20 cellular contexts compared by ENCODE assay signal in the genomic region with DNA sequence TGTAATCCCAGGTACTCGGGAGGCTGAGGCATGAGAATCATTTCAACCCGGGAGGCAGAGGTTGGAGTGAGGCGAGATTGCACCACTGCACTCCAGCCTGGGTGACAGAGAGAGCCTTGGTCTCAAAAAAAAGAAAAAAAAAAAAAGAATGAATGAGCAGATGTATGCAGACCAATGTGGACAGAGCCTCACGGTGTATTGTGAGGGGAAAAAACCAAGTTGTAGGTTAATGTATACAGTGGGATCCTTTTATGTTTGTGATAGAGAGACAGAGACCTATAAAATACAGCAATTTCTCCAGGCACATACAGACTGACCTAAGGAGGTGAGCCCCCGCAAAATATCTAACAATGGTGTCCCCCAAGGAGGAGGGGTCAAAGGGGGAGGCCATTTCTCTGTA. TPM values are rescaled to one million over a fixed set of nuclear protein-coding genes. Genes with fewer than 3 reads are reported as not detected.
DNase-seq lines count a peak whose midpoint lies in the region; ATAC-seq and TF ChIP-seq lines count a peak whose summit lies in the region.
"Had no signal": no experiment of that assay in that cellular context is flagged by ENCODE, and none has a peak within 500 bp of the region (broad histone marks: within the 10 kb centered on the region; RNA-seq: fewer than 3 reads in every experiment).

No MANE protein-coding gene starts in this region.

- H3K27ac ChIP-seq in esophagus muscularis mucosa (replicated peaks in 1 of 4): peak overlapping the region; percentile 75 to 93 (median 87)
- H3K27ac ChIP-seq in psoas muscle: peak overlapping the region; percentile 16
- H3K27ac ChIP-seq: cardiac muscle cell, WERI-Rb-1 had no signal

- TF ChIP-seq CTCF in natural killer cell (IDR thresholded peaks at IDR 0.05) (no peak), esophagus muscularis mucosa (IDR thresholded peaks at IDR 0.05) (no peak), psoas muscle (IDR thresholded peaks at IDR 0.05) (no peak)

- no peaks in the 10 kb centered on the region for H3K9me3 Mint-ChIP-seq in natural killer cell treated with Interleukin-12 subunit alpha and Interleukin-12 subunit beta and Interleukin-15 and Interleukin-18, amount 100 ng/mL, for 72 hours
- H3K9me3 Mint-ChIP-seq in natural killer cell: no peaks in the 10 kb centered on the region
- H3K9me3 Mint-ChIP-seq: activated naive CD8-positive, alpha-beta T cell treated with anti-CD3 and anti-CD28 coated beads, Interleukin-2, amount 10 ng/mL, durations not matched to agents 7 days and 5 days; CD8-positive, alpha-beta T cell had no signal

- no peak overlapping the region for H3K4me3 ChIP-seq in esophagus muscularis mucosa
- H3K4me3 ChIP-seq in psoas muscle: no peak overlapping the region
- H3K4me3 ChIP-seq: cardiac muscle cell had no signal

- H3K27ac Mint-ChIP-seq in natural killer cell treated with Interleukin-12 subunit alpha and Interleukin-12 subunit beta and Interleukin-15 and Interleukin-18, amount 100 ng/mL, for 72 hours: peak overlapping the region; percentile 88 to 96
- peak overlapping the region in 1 of 2 donors; percentile 91 for H3K27ac Mint-ChIP-seq in natural killer cell
- H3K27ac Mint-ChIP-seq: CD8-positive, alpha-beta T cell had no signal

- no peak for DNase-seq in natural killer cell treated with Interleukin-12 subunit alpha and Interleukin-12 subunit beta and Interleukin-15 and Interleukin-18, amount 100 ng/mL, for 72 hours (ENCODE audit: low spot score)
- DNase-seq in natural killer cell: no peak
- DNase-seq in esophagus muscularis mucosa (ENCODE audit: extremely low spot score): no peak
- DNase-seq in psoas muscle: no peak
- no peak for DNase-seq in LoVo (ENCODE audit: low spot score)
- no peak for DNase-seq in EL
- DNase-seq: CD8-positive, alpha-beta T cell; DND-41; H7; Karpas-422; NCI-H1105 treated with DMSO at 0.1 percent for 48 hours; NCI-H748 treated with DMSO at 0.1 percent for 48 hours; stimulated activated CD4-positive, alpha-beta T cell treated with anti-CD3 and anti-CD28 coated beads, Interleukin-12 subunit alpha, Interleukin-12 subunit beta, amount 100 ng/mL, for 4 hours; stimulated activated naive CD4-positive, alpha-beta T cell; WERI-Rb-1 had no signal

- H3K9me3 ChIP-seq in esophagus muscularis mucosa: no peaks in the 10 kb centered on the region
- H3K9me3 ChIP-seq in psoas muscle: no peaks in the 10 kb centered on the region

- H3K4me1 ChIP-seq in esophagus muscularis mucosa (peaks cover 73 to 88% (median 78%) of the 10 kb centered on the region in 4 donors), psoas muscle (peaks cover 27% of the 10 kb centered on the region)

- TF ChIP-seq EP300 in esophagus muscularis mucosa (IDR thresholded peaks at IDR 0.05): no peak

- H3K4me1 Mint-ChIP-seq in natural killer cell treated with Interleukin-12 subunit alpha and Interleukin-12 subunit beta and Interleukin-15 and Interleukin-18, amount 100 ng/mL, for 72 hours (ENCODE audit: low read depth in 2 of 2): peaks cover 25 to 34% of the 10 kb centered on the region in 2 donors
- H3K4me1 Mint-ChIP-seq in natural killer cell: peaks cover 11 to 27% of the 10 kb centered on the region in 2 donors

- no peaks in the 10 kb centered on the region for H3K36me3 Mint-ChIP-seq in natural killer cell treated with Interleukin-12 subunit alpha and Interleukin-12 subunit beta and Interleukin-15 and Interleukin-18, amount 100 ng/mL, for 72 hours
- no peaks in the 10 kb centered on the region for H3K36me3 Mint-ChIP-seq in natural killer cell
- H3K36me3 Mint-ChIP-seq: activated naive CD8-positive, alpha-beta T cell treated with anti-CD3 and anti-CD28 coated beads, Interleukin-2, amount 10 ng/mL, durations not matched to agents 7 days and 5 days; CD8-positive, alpha-beta T cell had no signal

- no peak for ATAC-seq in natural killer cell treated with Interleukin-12 subunit alpha and Interleukin-12 subunit beta and Interleukin-15 and Interleukin-18, amount 100 ng/mL, for 72 hours
- no peak for ATAC-seq in natural killer cell
- no peak for ATAC-seq in psoas muscle
- ATAC-seq in GM21737 (IDR thresholded peaks at IDR 0.05; ENCODE audit: unreplicated experiment): no peak
- ATAC-seq in GM19351 (IDR thresholded peaks at IDR 0.05; ENCODE audit: unreplicated experiment): no peak
- ATAC-seq: CD8-positive, alpha-beta T cell had no signal

- no peak overlapping the region for H3K4me3 Mint-ChIP-seq in natural killer cell treated with Interleukin-12 subunit alpha and Interleukin-12 subunit beta and Interleukin-15 and Interleukin-18, amount 100 ng/mL, for 72 hours
- H3K4me3 Mint-ChIP-seq in natural killer cell: no peak overlapping the region
- H3K4me3 Mint-ChIP-seq: CD8-positive, alpha-beta T cell had no signal

- 80% methylated on average over 5 of the region's 5 CpGs for WGBS in esophagus muscularis mucosa
- WGBS in psoas muscle, 3 donors: 93 to 96% (median 96%) methylated on average over 5 of the region's 5 CpGs

- TF ChIP-seq POLR2A in esophagus muscularis mucosa (IDR thresholded peaks at IDR 0.05; ENCODE audit: low read depth): no peak

- peaks cover 0 to 7% of the 10 kb centered on the region in 2 donors for H3K27me3 Mint-ChIP-seq in natural killer cell treated with Interleukin-12 subunit alpha and Interleukin-12 subunit beta and Interleukin-15 and Interleukin-18, amount 100 ng/mL, for 72 hours
- H3K27me3 Mint-ChIP-seq in natural killer cell (ENCODE audit: low read depth in 2 of 2): no peaks in the 10 kb centered on the region

- H3K27me3 ChIP-seq in esophagus muscularis mucosa (no peaks in the 10 kb centered on the region), psoas muscle (ENCODE audit: insufficient read depth in 3 of 3, low read length in 2 of 3) (no peaks in the 10 kb centered on the region)
- H3K27me3 ChIP-seq: cardiac muscle cell had no signal

- intact Hi-C loops in natural killer cell (cut with micrococcal nuclease): no loop called here
- intact Hi-C loops in esophagus muscularis mucosa (cut with DNase I): no loop called here
- intact Hi-C loops in psoas muscle (cut with DNase I): no loop called here

- H3K36me3 ChIP-seq in esophagus muscularis mucosa: peaks cover 17 to 68% (median 54%) of the 10 kb centered on the region in 4 donors
- H3K36me3 ChIP-seq in psoas muscle (ENCODE audit: insufficient read depth in 1 of 2, low read depth in 1 of 2): peaks cover 2 to 81% of the 10 kb centered on the region in 2 donors
- H3K36me3 ChIP-seq: WERI-Rb-1 had no signal

RNA-seq across cellular contexts. Expression of a gene that starts 11.7 kb away (rescaled TPM):
- 1 to 10 TPM in 1 of 2 donors, under 1 TPM in 1; 0.81 to 2.4 TPM for total RNA-seq in natural killer cell treated with Interleukin-12 subunit alpha and Interleukin-12 subunit beta and Interleukin-15 and Interleukin-18, amount 100 ng/mL, for 72 hours
- under 1 TPM in 2 of 3 donors, not detected in 1; 0.33 TPM for total RNA-seq in natural killer cell
- 100 to 1,000 TPM; 170 to 385 (median 212) TPM for total RNA-seq in esophagus muscularis mucosa
- total RNA-seq in psoas muscle: 100 to 1,000 TPM in 3 of 4 donors, 10 to 100 TPM in 1; 38.0 to 235 (median 134) TPM
- 100 to 1,000 TPM in 1 of 3 donors, 10 to 100 TPM in 2; 23.6 to 168 (median 57.4) TPM for polyA plus RNA-seq in psoas muscle
- total RNA-seq: activated CD8-positive, alpha-beta memory T cell treated with anti-CD3 and anti-CD28 coated beads for 36 hours; CD8-positive, alpha-beta T cell had no signal

Comparison
In these comparisons a context has a peak if more than half of its experiments do, and no peak if none do; other contexts are left out.
1. RNA of a gene that starts 11.7 kb away (total RNA-seq): 170 to 385 TPM in esophagus muscularis mucosa and 38.0 to 235 TPM in psoas muscle; 0.81 to 2.4 TPM in natural killer cell treated with Interleukin-12 subunit alpha and Interleukin-12 subunit beta and Interleukin-15 and Interleukin-18, amount 100 ng/mL, for 72 hours and 0.33 TPM in natural killer cell; every median in the first group is over 10 times any median in the second.